23 cellular contexts compared by ENCODE assay signal in genomic region chr13:27122036-27122435, GRCh38.
"Had no signal": no experiment of that assay in that cellular context is flagged by ENCODE, and none has a peak within 500 bp of the region (broad histone marks: within the 10 kb centered on the region; RNA-seq: fewer than 3 reads in every experiment).

No MANE protein-coding gene starts in this region.

- H3K36me3 ChIP-seq: ascending aorta, Peyer's patch, SJCRH30 had no signal

- H3K27me3 ChIP-seq: ascending aorta, body of pancreas, MG63, Peyer's patch, SJCRH30 had no signal

- ATAC-seq: body of pancreas had no signal

- H3K27ac ChIP-seq: body of pancreas, Peyer's patch, RWPE1, SJCRH30, VCaP had no signal

- H3K9me3 ChIP-seq: ascending aorta, body of pancreas, Peyer's patch, SJCRH30, SK-N-SH had no signal

- H3K4me3 ChIP-seq: ascending aorta, body of pancreas, MG63, Peyer's patch, SJCRH30 had no signal

- H3K4me2 ChIP-seq: SK-N-SH had no signal

- DNase-seq: activated CD4-positive, alpha-beta T cell treated with anti-CD3 and anti-CD28 coated beads for 48 hours; activated CD8-positive, alpha-beta memory T cell treated with anti-CD3 and anti-CD28 coated beads for 24 hours; activated naive CD4-positive, alpha-beta T cell treated with anti-CD3 and anti-CD28 coated beads, Interleukin-2, amount 50 U/mL, for 16 hours; activated T-cell treated with anti-CD3 and anti-CD28 coated beads, Interleukin-2, amount 50 U/mL, for 48 hours; amniotic stem cell; body of pancreas; central memory CD4-positive, alpha-beta T cell; MG63; MV-4-11; NCI-H1092 treated with DMSO at 0.1 percent for 48 hours; NCI-H1417 treated with DMSO at 0.1 percent for 48 hours; NCI-H1694 treated with DMSO at 0.1 percent for 48 hours; NCI-H2029 treated with DMSO at 0.1 percent for 48 hours; NCI-H345; NCI-H510A; Peyer's patch; Right ventricle myocardium superior; SJCRH30; SK-N-SH; T-helper 1 cell had no signal

- H3K9ac ChIP-seq: SK-N-SH had no signal
